In the genomic region with DNA sequence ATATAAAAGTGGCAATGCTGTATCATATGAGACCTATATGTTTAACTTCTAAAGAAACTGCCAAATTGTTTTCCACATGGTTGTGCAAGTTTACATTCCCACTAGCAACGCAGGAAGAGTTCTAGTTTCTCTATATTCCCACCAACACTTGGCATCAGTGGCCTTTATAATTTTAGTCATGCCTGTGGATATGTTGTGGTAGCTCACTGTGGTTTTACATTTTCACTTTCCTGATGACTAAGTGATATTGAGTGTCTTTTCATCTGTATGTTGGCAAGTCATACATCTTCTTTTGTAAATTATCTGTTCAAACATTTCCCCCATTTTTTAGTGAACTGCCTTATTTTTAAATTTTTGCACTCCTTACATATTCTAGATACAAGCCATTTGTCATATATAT, we compare ENCODE assay signal across 14 cellular contexts.
A peak's percentile ranks its signal among the peaks of the same experiment; 100 is the strongest.
DNase-seq lines count a peak whose midpoint lies in the region; ATAC-seq, FAIRE-seq and TF ChIP-seq lines count a peak whose summit lies in the region.
"Had no signal": no experiment of that assay in that cellular context is flagged by ENCODE, and none has a peak within 500 bp of the region (broad histone marks: within the 10 kb centered on the region; RNA-seq: fewer than 3 reads in every experiment).

No MANE protein-coding gene starts in this region.

- no peaks in the 10 kb centered on the region for H3K36me3 Mint-ChIP-seq in natural killer cell treated with Interleukin-12 subunit alpha and Interleukin-12 subunit beta and Interleukin-15 and Interleukin-18, amount 100 ng/mL, for 72 hours
- no peaks in the 10 kb centered on the region for H3K36me3 Mint-ChIP-seq in natural killer cell

- no peaks in the 10 kb centered on the region for H3K9me3 Mint-ChIP-seq in natural killer cell treated with Interleukin-12 subunit alpha and Interleukin-12 subunit beta and Interleukin-15 and Interleukin-18, amount 100 ng/mL, for 72 hours
- peaks cover 0 to 2% of the 10 kb centered on the region in 2 donors for H3K9me3 Mint-ChIP-seq in natural killer cell

- intact Hi-C loops in natural killer cell (cut with micrococcal nuclease) = no loop called here

- peaks cover 5 to 9% of the 10 kb centered on the region in 2 donors for H3K27me3 Mint-ChIP-seq in natural killer cell treated with Interleukin-12 subunit alpha and Interleukin-12 subunit beta and Interleukin-15 and Interleukin-18, amount 100 ng/mL, for 72 hours
- H3K27me3 Mint-ChIP-seq in natural killer cell (ENCODE audit: low read depth in 2 of 2) = peaks cover 2 to 7% of the 10 kb centered on the region in 2 donors

- H3K4me1 Mint-ChIP-seq in natural killer cell treated with Interleukin-12 subunit alpha and Interleukin-12 subunit beta and Interleukin-15 and Interleukin-18, amount 100 ng/mL, for 72 hours (ENCODE audit: low read depth in 2 of 2) = peaks cover 0 to 3% of the 10 kb centered on the region in 2 donors
- no peaks in the 10 kb centered on the region for H3K4me1 Mint-ChIP-seq in natural killer cell

- no peak overlapping the region for H3K4me3 Mint-ChIP-seq in natural killer cell treated with Interleukin-12 subunit alpha and Interleukin-12 subunit beta and Interleukin-15 and Interleukin-18, amount 100 ng/mL, for 72 hours
- H3K4me3 Mint-ChIP-seq in natural killer cell = no peak overlapping the region

- ATAC-seq in natural killer cell treated with Interleukin-12 subunit alpha and Interleukin-12 subunit beta and Interleukin-15 and Interleukin-18, amount 100 ng/mL, for 72 hours = peak; percentile 61 to 66
- ATAC-seq in natural killer cell = no peak
- ATAC-seq in GM19467 (IDR thresholded peaks at IDR 0.05; ENCODE audit: unreplicated experiment) = no peak

- no peak overlapping the region for H3K27ac Mint-ChIP-seq in natural killer cell treated with Interleukin-12 subunit alpha and Interleukin-12 subunit beta and Interleukin-15 and Interleukin-18, amount 100 ng/mL, for 72 hours
- no peak overlapping the region for H3K27ac Mint-ChIP-seq in natural killer cell

- FAIRE-seq in urothelium cell line (lab: Jason Lieb, UNC) = no peak

- DNase-seq in natural killer cell treated with Interleukin-12 subunit alpha and Interleukin-12 subunit beta and Interleukin-15 and Interleukin-18, amount 100 ng/mL, for 72 hours (ENCODE audit: low spot score) = no peak
- DNase-seq in natural killer cell (no peak), NCI-H226 (peak; percentile 82), epithelial cell of esophagus (ENCODE audit: low read depth) (peak; percentile 43), urothelium cell line (ENCODE audit: low spot score) (peak; percentile 8), CD1c-positive myeloid dendritic cell (ENCODE audit: extremely low spot score) (no peak), NCI-H2171 treated with DMSO at 0.1 percent for 48 hours (lab: John Stamatoyannopoulos, UW) (no peak)
- DNase-seq: activated T-cell treated with anti-CD3 and anti-CD28 coated beads for 4 hours; aorta; effector memory CD4-positive, alpha-beta T cell; NCI-H1436 treated with DMSO at 0.1 percent for 48 hours; NCI-H774; stimulated activated CD4-positive, alpha-beta T cell treated with anti-CD3 and anti-CD28 coated beads, Interleukin-12 subunit alpha, Interleukin-12 subunit beta, amount 100 ng/mL, for 4 hours had no signal

- TF ChIP-seq CTCF in natural killer cell (IDR thresholded peaks at IDR 0.05) (no peak), epithelial cell of esophagus (IDR thresholded peaks at IDR 0.05; ENCODE audit: insufficient read depth, low read depth, low read length, missing control alignments) (no peak)

- no peak overlapping the region for H3K4me3 ChIP-seq in epithelial cell of esophagus (ENCODE audit: low read length)

Comparison
In these comparisons a context has a peak if more than half of its experiments do, and no peak if none do; other contexts are left out.
1. ATAC-seq: peak in natural killer cell treated with Interleukin-12 subunit alpha and Interleukin-12 subunit beta and Interleukin-15 and Interleukin-18, amount 100 ng/mL, for 72 hours (2 of 2); none in natural killer cell (0 of 3) and GM19467 (single experiment).
2. DNase-seq: peak in NCI-H226 (single experiment), epithelial cell of esophagus (single experiment) and urothelium cell line (single experiment); none in natural killer cell treated with Interleukin-12 subunit alpha and Interleukin-12 subunit beta and Interleukin-15 and Interleukin-18, amount 100 ng/mL, for 72 hours (single experiment), natural killer cell (single experiment), CD1c-positive myeloid dendritic cell (single experiment) and NCI-H2171 treated with DMSO at 0.1 percent for 48 hours (single experiment).